In genomic region chr17:83062818-83063671, GRCh38 we compare ENCODE assay signal across 11 cellular contexts. TPM values are rescaled to one million over a fixed set of nuclear protein-coding genes. Genes with fewer than 3 reads are reported as not detected.
DNase-seq lines count a peak whose midpoint lies in the region; ATAC-seq and TF ChIP-seq lines count a peak whose summit lies in the region.
"Had no signal": no experiment of that assay in that cellular context is flagged by ENCODE, and none has a peak within 500 bp of the region (broad histone marks: within the 10 kb centered on the region; RNA-seq: fewer than 3 reads in every experiment).

No MANE protein-coding gene starts in this region.

- no peaks in the 10 kb centered on the region for H3K9me2 ChIP-seq in Loucy (replicated peaks; ENCODE audit: low read depth, low read length)

- TF ChIP-seq CTCF in CD14-positive monocyte (IDR thresholded peaks at IDR 0.05): no peak
- TF ChIP-seq CTCF in Loucy (conservative IDR thresholded peaks at IDR 0.05; ENCODE audit: low read length): no peak
- no peak for TF ChIP-seq CTCF in glutamatergic neuron (IDR thresholded peaks at IDR 0.05; ENCODE audit: partially characterized antibody, unreplicated experiment)

- H3K9me3 Mint-ChIP-seq in CD14-positive monocyte: peaks cover 0 to 4% (median 1%) of the 10 kb centered on the region in 7 donors
- peaks cover 5% of the 10 kb centered on the region for H3K9me3 Mint-ChIP-seq in glutamatergic neuron (ENCODE audit: unreplicated experiment)
- no peaks in the 10 kb centered on the region for H3K9me3 Mint-ChIP-seq in effector memory CD8-positive, alpha-beta T cell

- H3K27me3 ChIP-seq in Loucy (ENCODE audit: insufficient read depth, low read length, poor library complexity, severe bottlenecking): no peaks in the 10 kb centered on the region

- H3K4me3 Mint-ChIP-seq in CD14-positive monocyte: peak overlapping the region in 1 of 2 donors; percentile 30
- no peak overlapping the region for H3K4me3 Mint-ChIP-seq in glutamatergic neuron (ENCODE audit: unreplicated experiment)
- H3K4me3 Mint-ChIP-seq in effector memory CD8-positive, alpha-beta T cell: no peak overlapping the region

- intact Hi-C loops in CD14-positive monocyte (cut with micrococcal nuclease): no loop called here

- H4K20me1 ChIP-seq in Loucy (ENCODE audit: insufficient read depth, low read length, poor library complexity, severe bottlenecking): no peaks in the 10 kb centered on the region

- H2AFZ ChIP-seq in Loucy (ENCODE audit: low read length): no peak overlapping the region

- H3K36me3 Mint-ChIP-seq in CD14-positive monocyte: no peaks in the 10 kb centered on the region
- H3K36me3 Mint-ChIP-seq in glutamatergic neuron (ENCODE audit: unreplicated experiment): no peaks in the 10 kb centered on the region
- peaks cover 15% of the 10 kb centered on the region for H3K36me3 Mint-ChIP-seq in effector memory CD8-positive, alpha-beta T cell (ENCODE audit: insufficient read depth)

- H3K4me3 ChIP-seq in Loucy (ENCODE audit: low read length, poor library complexity, severe bottlenecking): no peak overlapping the region

- ATAC-seq in effector memory CD8-positive, alpha-beta T cell (replicated peaks): no peak
- no peak for ATAC-seq in HG03196 (IDR thresholded peaks at IDR 0.05; ENCODE audit: unreplicated experiment)
- ATAC-seq in GM18861 (IDR thresholded peaks at IDR 0.05; ENCODE audit: unreplicated experiment): no peak

- H3K27me3 Mint-ChIP-seq in CD14-positive monocyte (ENCODE audit: low read depth in 3 of 3) (peaks cover 8 to 25% (median 8%) of the 10 kb centered on the region in 3 donors), glutamatergic neuron (ENCODE audit: unreplicated experiment) (no peaks in the 10 kb centered on the region)
- H3K27me3 Mint-ChIP-seq in effector memory CD8-positive, alpha-beta T cell: no peaks in the 10 kb centered on the region

- no peaks in the 10 kb centered on the region for H3K4me1 ChIP-seq in Loucy (ENCODE audit: insufficient read depth, low read length, poor library complexity, severe bottlenecking)

- H3K9me3 ChIP-seq in Loucy (ENCODE audit: insufficient read depth, low read depth, low read length): no peaks in the 10 kb centered on the region

- no peaks in the 10 kb centered on the region for H3F3A ChIP-seq in Loucy (ENCODE audit: low read depth)

- DNase-seq in CD14-positive monocyte (ENCODE audit: low spot score) (peak; percentile 34), glutamatergic neuron (peak; percentile 11), retina (peak; percentile 9)
- DNase-seq in effector memory CD8-positive, alpha-beta T cell: no peak
- DNase-seq: activated CD4-positive, CD25-positive, alpha-beta regulatory T cell; central memory CD4-positive, alpha-beta T cell; midbrain; NCI-H187 had no signal

- H3K79me2 ChIP-seq in Loucy (ENCODE audit: insufficient read depth, low read length): no peaks in the 10 kb centered on the region

- H3K36me3 ChIP-seq in Loucy (ENCODE audit: insufficient read depth, low read length): no peaks in the 10 kb centered on the region

- H3K4me2 ChIP-seq in Loucy (ENCODE audit: low read depth, low read length, poor library complexity, severe bottlenecking): peak overlapping the region; percentile 0

- H3K27ac Mint-ChIP-seq in CD14-positive monocyte: peak overlapping the region in 4 of 7 donors; percentile 13 to 64 (median 37)
- H3K27ac Mint-ChIP-seq in glutamatergic neuron (ENCODE audit: unreplicated experiment): no peak overlapping the region
- no peak overlapping the region for H3K27ac Mint-ChIP-seq in effector memory CD8-positive, alpha-beta T cell

- H3K4me1 Mint-ChIP-seq in CD14-positive monocyte (peaks cover 9% of the 10 kb centered on the region), glutamatergic neuron (ENCODE audit: low read depth, unreplicated experiment) (peaks cover 2% of the 10 kb centered on the region)
- peaks cover 0 to 3% of the 10 kb centered on the region in 2 donors for H3K4me1 Mint-ChIP-seq in effector memory CD8-positive, alpha-beta T cell (ENCODE audit: low read depth in 2 of 2)

- no peak overlapping the region for H3K9ac ChIP-seq in Loucy (ENCODE audit: low read depth, low read length, poor library complexity, severe bottlenecking)

RNA-seq across cellular contexts. Expression of gene METRNL, which starts 16.4 kb away (rescaled TPM):
- polyA plus RNA-seq in CD14-positive monocyte: 10 to 100 TPM; 13.1 to 29.8 TPM
- 47.1 TPM for total RNA-seq in glutamatergic neuron (ENCODE audit: unreplicated experiment)

Comparison
In these comparisons a context has a peak if more than half of its experiments do, and no peak if none do; other contexts are left out.
1. DNase-seq: peak in CD14-positive monocyte (single experiment), glutamatergic neuron (single experiment) and retina (single experiment); none in effector memory CD8-positive, alpha-beta T cell (0 of 3).
2. H3K27ac Mint-ChIP-seq: peak in CD14-positive monocyte (4 of 7); none in glutamatergic neuron (single experiment) and effector memory CD8-positive, alpha-beta T cell (0 of 2).